In genomic region chr10:114388275-114388674, GRCh38 we compare ENCODE assay signal across 11 cellular contexts. TPM values are rescaled to one million over a fixed set of nuclear protein-coding genes. Genes with fewer than 3 reads are reported as not detected.
DNase-seq lines count a peak whose midpoint lies in the region; ATAC-seq and TF ChIP-seq lines count a peak whose summit lies in the region.
"Had no signal": no experiment of that assay in that cellular context is flagged by ENCODE, and none has a peak within 500 bp of the region (broad histone marks: within the 10 kb centered on the region; RNA-seq: fewer than 3 reads in every experiment).

No MANE protein-coding gene starts in this region.

- no peak overlapping the region for H3K4ac ChIP-seq in H9 (ENCODE audit: low read depth, low read length)

- H3K27me3 Mint-ChIP-seq in H9 (ENCODE audit: low read depth): peaks cover 10% of the 10 kb centered on the region

- no peak overlapping the region for H3K23ac ChIP-seq in H9 (ENCODE audit: insufficient read length, low read depth, low read length)

- H3K9me3 ChIP-seq in H9 (ENCODE audit: control insufficient read depth, low read depth, low read length): no peaks in the 10 kb centered on the region
- H3K9me3 ChIP-seq: SJSA1 had no signal

- H3K27me3 ChIP-seq in foreskin keratinocyte: no peaks in the 10 kb centered on the region
- H3K27me3 ChIP-seq in H9 (ENCODE audit: insufficient read depth, low read length): no peaks in the 10 kb centered on the region
- H3K27me3 ChIP-seq: SJSA1 had no signal

- H3T11ph ChIP-seq in H9 (ENCODE audit: low read length): no peak overlapping the region

- H4K8ac ChIP-seq in H9 (replicated peaks; ENCODE audit: insufficient read length, low read depth, low read length): no peak overlapping the region

- no peak overlapping the region for H2AK5ac ChIP-seq in H9 (ENCODE audit: insufficient read length, low read length)

- H2AFZ ChIP-seq in H9 (ENCODE audit: low read length): no peak overlapping the region

- H3K27ac ChIP-seq in foreskin keratinocyte: no peak overlapping the region
- H3K27ac ChIP-seq in H9 (ENCODE audit: insufficient read length, low read depth, low read length): no peak overlapping the region
- H3K27ac ChIP-seq: SJSA1 had no signal

- peak; percentile 87 for ATAC-seq in GM18499 (IDR thresholded peaks at IDR 0.05; ENCODE audit: insufficient read depth, unreplicated experiment)
- peak; percentile 80 for ATAC-seq in GM21529 (IDR thresholded peaks at IDR 0.05; ENCODE audit: unreplicated experiment)
- peak; percentile 80 for ATAC-seq in HG03565 (IDR thresholded peaks at IDR 0.05; ENCODE audit: unreplicated experiment)
- ATAC-seq in foreskin keratinocyte: peak; percentile 60
- no peak for ATAC-seq in HG03097 (IDR thresholded peaks at IDR 0.05; ENCODE audit: low FRiP score, unreplicated experiment)

- no peak overlapping the region for H4K5ac ChIP-seq in H9 (ENCODE audit: insufficient read length, low read depth, low read length)

- DNase-seq in foreskin keratinocyte (peak; percentile 64 to 79), DMS79 treated with DMSO at 0.1 percent for 48 hours (lab: John Stamatoyannopoulos, UW) (no peak), H9 (no peak), KBM-7 (no peak)
- DNase-seq: activated CD4-positive, alpha-beta T cell treated with anti-CD3 and anti-CD28 coated beads for 48 hours; NCI-H2081 treated with DMSO at 0.1 percent for 48 hours had no signal

- no peaks in the 10 kb centered on the region for H3K9me3 Mint-ChIP-seq in H9

- TF ChIP-seq CTCF in foreskin keratinocyte (conservative IDR thresholded peaks at IDR 0.05) (no peak), H9 (conservative IDR thresholded peaks at IDR 0.05) (no peak)

- no peak overlapping the region for H2BK120ac ChIP-seq in H9 (ENCODE audit: low read depth, low read length, poor library complexity, severe bottlenecking)

- no peaks in the 10 kb centered on the region for H4K20me1 ChIP-seq in H9 (ENCODE audit: control insufficient read depth, insufficient read depth, insufficient read length)

- no peaks in the 10 kb centered on the region for H3K23me2 ChIP-seq in H9 (ENCODE audit: insufficient read length, low read depth, low read length, poor library complexity, severe bottlenecking)

- H2BK15ac ChIP-seq in H9 (ENCODE audit: low read depth, low read length): no peak overlapping the region

- in situ Hi-C loops in KBM-7 (cut with MboI; ENCODE audit: low pct_unique_long_range_greater_than_20kb, low sequenced_read_pairs): no loop called here

- no CpG with 5 or more reads among the region's 3 CpGs for WGBS in H9 (ENCODE audit: extremely low coverage, insufficient read length, low lambda C conversion rate)

- H3K14ac ChIP-seq in H9 (ENCODE audit: insufficient read depth, low read length): no peak overlapping the region

- H3K9ac ChIP-seq in H9 (ENCODE audit: extremely low read depth, insufficient read length, low read length): no peak overlapping the region

- H3K4me1 ChIP-seq in foreskin keratinocyte (peaks cover 39% of the 10 kb centered on the region), H9 (ENCODE audit: insufficient read depth, low read length) (peaks cover under 1% of the 10 kb centered on the region; the same call in 1 of the 2 replicates)

- no peak overlapping the region for H3K4me3 Mint-ChIP-seq in H9

- no peaks in the 10 kb centered on the region for H3K79me2 ChIP-seq in H9 (ENCODE audit: insufficient read depth, low read length)

- no peak overlapping the region for H2BK12ac ChIP-seq in H9 (ENCODE audit: insufficient read length, low read depth, low read length)

- H2BK20ac ChIP-seq in H9 (ENCODE audit: low read depth, low read length, poor library complexity, severe bottlenecking): no peak overlapping the region

- H3K56ac ChIP-seq in H9 (ENCODE audit: insufficient read length, low read depth, low read length): no peak overlapping the region

- peaks cover 9 to 17% of the 10 kb centered on the region in 2 experiments for H3K4me1 Mint-ChIP-seq in H9

- H3K18ac ChIP-seq in H9 (ENCODE audit: insufficient read length, low read depth, low read length): no peak overlapping the region

- H3K36me3 Mint-ChIP-seq in H9 (ENCODE audit: insufficient read depth in 1 of 3, low read depth in 3 of 3): no peaks in the 10 kb centered on the region

- no peak overlapping the region for H4K91ac ChIP-seq in H9 (ENCODE audit: insufficient read length, low read depth, low read length)

- no peak overlapping the region for H3K27ac Mint-ChIP-seq in H9

- H3K4me2 ChIP-seq in H9 (ENCODE audit: insufficient read depth, insufficient read length, low read length): no peak overlapping the region

- no peak overlapping the region for H2BK5ac ChIP-seq in H9 (ENCODE audit: insufficient read length, low read length)

- H3K79me1 ChIP-seq in H9 (ENCODE audit: insufficient read depth, low read depth, low read length, poor library complexity, severe bottlenecking): no peaks in the 10 kb centered on the region

RNA-seq across cellular contexts. Expression of gene AFAP1L2, which starts 16.0 kb away (rescaled TPM):
- total RNA-seq in foreskin keratinocyte: 53.8 and 58.4 TPM in 2 replicates
- 24.2 and 24.6 TPM in 2 replicates for polyA plus RNA-seq in foreskin keratinocyte
- 0.77 and 1.0 TPM in 2 replicates for total RNA-seq in H9 (2021)

Comparison
In these comparisons a context has a peak if more than half of its experiments do, and no peak if none do; other contexts are left out.
1. DNase-seq: peak in foreskin keratinocyte (2 of 2); none in DMS79 treated with DMSO at 0.1 percent for 48 hours (single experiment), H9 (single experiment) and KBM-7 (single experiment).
2. RNA of gene AFAP1L2, which starts 16.0 kb away (total RNA-seq): 53.8 to 58.4 TPM in foreskin keratinocyte; 0.77 to 1.0 TPM in H9; every median in the first group is over 10 times any median in the second.